30 cellular contexts compared by ENCODE assay signal in genomic region chr2:71595549-71595948, GRCh38.
DNase-seq lines count a peak whose midpoint lies in the region; ATAC-seq and TF ChIP-seq lines count a peak whose summit lies in the region.
"Had no signal": no experiment of that assay in that cellular context is flagged by ENCODE, and none has a peak within 500 bp of the region (broad histone marks: within the 10 kb centered on the region; RNA-seq: fewer than 3 reads in every experiment).

No MANE protein-coding gene starts in this region.

- H4K8ac ChIP-seq in neuronal stem cell (ENCODE audit: low read depth, low read length) (no peak overlapping the region), mesenchymal stem cell (ENCODE audit: low read length) (no peak overlapping the region)

- H2BK5ac ChIP-seq in neuronal stem cell (ENCODE audit: low read length) (no peak overlapping the region), mesenchymal stem cell (ENCODE audit: low read depth, low read length, poor library complexity, severe bottlenecking) (no peak overlapping the region)

- H2BK12ac ChIP-seq in neuronal stem cell (ENCODE audit: low read length): no peak overlapping the region
- no peak overlapping the region for H2BK12ac ChIP-seq in mesenchymal stem cell (ENCODE audit: low read length in 2 of 2)

- H3K79me1 ChIP-seq in neuronal stem cell (ENCODE audit: low read depth, low read length) (no peaks in the 10 kb centered on the region), mesenchymal stem cell (replicated peaks; ENCODE audit: low read length, poor library complexity, severe bottlenecking) (no peaks in the 10 kb centered on the region)

- H3K4me1 ChIP-seq in endodermal cell (ENCODE audit: control insufficient read depth, insufficient read depth, low read length) (peaks cover 3% of the 10 kb centered on the region), neuronal stem cell (ENCODE audit: control insufficient read depth in 2 of 2, insufficient read depth in 1 of 2, low read depth in 1 of 2, low read length in 2 of 2) (peaks cover 12 to 17% of the 10 kb centered on the region in 2 donors), mesenchymal stem cell (ENCODE audit: control insufficient read depth, insufficient read depth, low read depth, low read length) (peaks cover 4% of the 10 kb centered on the region)
- H3K4me1 ChIP-seq: Peyer's patch had no signal

- no peak overlapping the region for H3K9ac ChIP-seq in endodermal cell (ENCODE audit: extremely low read depth, low read length, poor library complexity, severe bottlenecking)
- H3K9ac ChIP-seq in neuronal stem cell (ENCODE audit: low read depth, low read length, poor library complexity): peak overlapping the region; percentile 78
- no peak overlapping the region for H3K9ac ChIP-seq in mesenchymal stem cell (ENCODE audit: low read length)

- ATAC-seq in left ventricle myocardium superior: no peak
- ATAC-seq: CD8-positive, alpha-beta T cell; stimulated activated memory B cell treated with anti-CD40 and anti-IgM and Interleukin-4, amounts not matched to agents 10 μg/mL and 1 μg/mL and 100 μg/mL, for 72 hours; T-cell had no signal

- H3K9me3 Mint-ChIP-seq in endodermal cell: no peaks in the 10 kb centered on the region
- H3K9me3 Mint-ChIP-seq: activated naive CD4-positive, alpha-beta T cell treated with anti-CD3 and anti-CD28 coated beads, Interleukin-2, amount 50 U/mL, for 24 hours; activated T-helper 2 cell treated with anti-CD3 and anti-CD28 coated beads, Interferon-gamma antibody, Interleukin-2, Interleukin-4, amounts not matched to agents 10 μg/mL and 5 μg/mL and 100 μg/mL, durations not matched to agents 14 hours and 24 hours and 36 hours; CD8-positive, alpha-beta T cell; HFFc6; naive B cell; stimulated activated memory B cell treated with anti-CD40 and anti-IgM and Interleukin-4, amounts not matched to agents 10 μg/mL and 1 μg/mL and 100 μg/mL, for 72 hours; T-cell had no signal

- H3K36me3 ChIP-seq in endodermal cell (ENCODE audit: control insufficient read depth, insufficient read depth, low read length): no peaks in the 10 kb centered on the region
- H3K36me3 ChIP-seq in neuronal stem cell (replicated peaks in 1 of 2; ENCODE audit: control insufficient read depth in 2 of 2, insufficient read depth in 2 of 2, low read length in 2 of 2): no peaks in the 10 kb centered on the region
- H3K36me3 ChIP-seq in mesenchymal stem cell (ENCODE audit: control insufficient read depth in 1 of 2, insufficient read depth in 2 of 2, low read depth in 1 of 2, low read length in 2 of 2): peaks cover 0 to 88% of the 10 kb centered on the region in 2 experiments
- H3K36me3 ChIP-seq: Peyer's patch, WERI-Rb-1 had no signal

- peaks cover 3% of the 10 kb centered on the region for H3K4me1 Mint-ChIP-seq in endodermal cell
- H3K4me1 Mint-ChIP-seq: activated naive CD4-positive, alpha-beta T cell treated with anti-CD3 and anti-CD28 coated beads, Interleukin-2, amount 50 U/mL, for 24 hours; naive B cell; stimulated activated memory B cell treated with anti-CD40 and anti-IgM and Interleukin-4, amounts not matched to agents 10 μg/mL and 1 μg/mL and 100 μg/mL, for 72 hours; T-cell had no signal

- H3K23ac ChIP-seq in neuronal stem cell (ENCODE audit: low read depth, low read length, poor library complexity) (no peak overlapping the region), mesenchymal stem cell (ENCODE audit: low read length in 2 of 2) (no peak overlapping the region)

- DNase-seq in Ammon's horn (ENCODE audit: low spot score) (peak; percentile 43), SK-MEL-5 (ENCODE audit: low read depth, low spot score) (peak; percentile 32), endodermal cell (no peak), neuronal stem cell (ENCODE audit: low spot score) (no peak), A172 (ENCODE audit: low spot score) (no peak), left ventricle myocardium superior (no peak), mesenchymal stem cell (no peak), OCI-M2 (lab: John Stamatoyannopoulos, UW; ENCODE audit: unreplicated experiment) (no peak)
- DNase-seq: activated CD4-positive, alpha-beta T cell treated with anti-CD3 and anti-CD28 coated beads for 48 hours; activated CD8-positive, alpha-beta memory T cell treated with anti-CD3 and anti-CD28 coated beads for 24 hours; activated T-cell treated with anti-CD3 and anti-CD28 coated beads for 4 hours; CD8-positive, alpha-beta T cell; DMS 273 treated with DMSO at 0.1 percent for 48 hours; effector memory CD4-positive, alpha-beta T cell; erythroblast; GOT3; HFFc6; KG1; naive B cell; NCI-H1105; NCI-H187 treated with DMSO at 0.1 percent for 48 hours; NCI-H524 treated with DMSO at 0.1 percent for 48 hours; Peyer's patch; SHP77 treated with DMSO at 0.1 percent for 48 hours; T-cell; WERI-Rb-1 had no signal

- H2AK5ac ChIP-seq in neuronal stem cell (ENCODE audit: low read depth, low read length) (peak overlapping the region; percentile 28), mesenchymal stem cell (ENCODE audit: low read length, severe bottlenecking) (no peak overlapping the region)

- H3K27me3 ChIP-seq in endodermal cell (ENCODE audit: control insufficient read depth, insufficient read depth, low read length, poor library complexity, severe bottlenecking): no peaks in the 10 kb centered on the region
- peaks cover 0 to 5% (median 0%) of the 10 kb centered on the region in 3 experiments for H3K27me3 ChIP-seq in neuronal stem cell (ENCODE audit: control insufficient read depth in 3 of 3, insufficient read depth in 3 of 3, low read depth in 1 of 3, low read length in 3 of 3)
- peaks cover 0 to 61% of the 10 kb centered on the region in 2 experiments for H3K27me3 ChIP-seq in mesenchymal stem cell (ENCODE audit: control insufficient read depth in 1 of 2, insufficient read depth in 1 of 2, low read length in 2 of 2)
- H3K27me3 ChIP-seq: Peyer's patch had no signal

- WGBS in endodermal cell (ENCODE audit: insufficient coverage in 1 of 2, insufficient read length in 1 of 2), 2 experiments: 87 to 100% methylated on average over 2 to 8 of the region's 8 CpGs
- no CpG with 5 or more reads among the region's 8 CpGs for WGBS in neuronal stem cell (ENCODE audit: extremely low coverage in 2 of 2, insufficient read length in 2 of 2, insufficient replicate concordance in 1 of 2), 2 donors
- WGBS in mesenchymal stem cell: 82% methylated on average over 6 of the region's 8 CpGs

- H3K27ac ChIP-seq in endodermal cell (ENCODE audit: low read depth, low read length) (peak overlapping the region; percentile 86), neuronal stem cell (replicated peaks; ENCODE audit: low read length) (no peak overlapping the region), mesenchymal stem cell (ENCODE audit: low read length, poor library complexity, severe bottlenecking) (no peak overlapping the region)
- H3K27ac ChIP-seq: coronary artery, Peyer's patch, WERI-Rb-1 had no signal

- peaks cover 3% of the 10 kb centered on the region for H3K27me3 Mint-ChIP-seq in endodermal cell (ENCODE audit: insufficient read depth)

- no peak overlapping the region for H2BK15ac ChIP-seq in neuronal stem cell (ENCODE audit: low read length)
- H2BK15ac ChIP-seq in mesenchymal stem cell (ENCODE audit: low read depth, poor library complexity, severe bottlenecking): no peak overlapping the region

- peak overlapping the region; percentile 66 for H3K18ac ChIP-seq in neuronal stem cell (ENCODE audit: low read length)
- no peak overlapping the region for H3K18ac ChIP-seq in mesenchymal stem cell (ENCODE audit: low read depth in 1 of 2, low read length in 2 of 2)

- H2BK120ac ChIP-seq in neuronal stem cell (ENCODE audit: low read depth, low read length): no peak overlapping the region
- H2BK120ac ChIP-seq in mesenchymal stem cell (ENCODE audit: low read depth, low read length): no peak overlapping the region

- in situ Hi-C loops in SK-MEL-5 (cut with HindIII; ENCODE audit: low pct_unique_long_range_greater_than_20kb, low sequenced_read_pairs): no loop called here

- intact Hi-C loops in left ventricle myocardium superior (cut with micrococcal nuclease): no loop called here

- H2AFZ ChIP-seq in neuronal stem cell (ENCODE audit: low read length) (peak overlapping the region; percentile 95), mesenchymal stem cell (ENCODE audit: low read depth, low read length) (no peak overlapping the region)

- no peak overlapping the region for H3K27ac Mint-ChIP-seq in endodermal cell
- H3K27ac Mint-ChIP-seq: activated naive CD4-positive, alpha-beta T cell treated with anti-CD3 and anti-CD28 coated beads, Interleukin-2, amount 50 U/mL, for 24 hours; activated T-helper 2 cell treated with anti-CD3 and anti-CD28 coated beads, Interferon-gamma antibody, Interleukin-2, Interleukin-4, amounts not matched to agents 10 μg/mL and 5 μg/mL and 100 μg/mL, durations not matched to agents 14 hours and 24 hours and 36 hours; CD8-positive, alpha-beta T cell; HFFc6; naive B cell; stimulated activated memory B cell treated with anti-CD40 and anti-IgM and Interleukin-4, amounts not matched to agents 10 μg/mL and 1 μg/mL and 100 μg/mL, for 72 hours; T-cell had no signal

- H3K14ac ChIP-seq in neuronal stem cell (ENCODE audit: low read length) (peak overlapping the region; percentile 10), mesenchymal stem cell (ENCODE audit: low read length in 2 of 2) (no peak overlapping the region)

- no peak overlapping the region for H3K4me3 Mint-ChIP-seq in endodermal cell
- H3K4me3 Mint-ChIP-seq: activated naive CD4-positive, alpha-beta T cell treated with anti-CD3 and anti-CD28 coated beads, Interleukin-2, amount 50 U/mL, for 24 hours; CD8-positive, alpha-beta T cell; HFFc6; naive B cell; stimulated activated memory B cell treated with anti-CD40 and anti-IgM and Interleukin-4, amounts not matched to agents 10 μg/mL and 1 μg/mL and 100 μg/mL, for 72 hours; T-cell had no signal

- H3K4ac ChIP-seq in neuronal stem cell (ENCODE audit: low read length): no peak overlapping the region
- no peak overlapping the region for H3K4ac ChIP-seq in mesenchymal stem cell (ENCODE audit: low read depth in 1 of 2, low read length in 2 of 2)

- no peak overlapping the region for H4K91ac ChIP-seq in neuronal stem cell (ENCODE audit: low read depth, low read length, poor library complexity)
- no peak overlapping the region for H4K91ac ChIP-seq in mesenchymal stem cell (ENCODE audit: low read length)

- H3K4me3 ChIP-seq in endodermal cell (ENCODE audit: low read length) (no peak overlapping the region), neuronal stem cell (ENCODE audit: low read length in 2 of 2) (no peak overlapping the region), mesenchymal stem cell (ENCODE audit: insufficient read depth in 1 of 2, low read depth in 1 of 2, low read length in 2 of 2) (no peak overlapping the region)
- H3K4me3 ChIP-seq: coronary artery, Peyer's patch had no signal

- TF ChIP-seq CTCF in endodermal cell (conservative IDR thresholded peaks at IDR 0.05): no peak

- H3K9me3 ChIP-seq in endodermal cell (ENCODE audit: control insufficient read depth, low read length) (no peaks in the 10 kb centered on the region), neuronal stem cell (replicated peaks in 1 of 2; ENCODE audit: control insufficient read depth in 2 of 2, insufficient read depth in 1 of 2, low read depth in 1 of 2, low read length in 2 of 2) (no peaks in the 10 kb centered on the region), mesenchymal stem cell (ENCODE audit: control insufficient read depth, low read length) (no peaks in the 10 kb centered on the region)
- H3K9me3 ChIP-seq: Peyer's patch had no signal

- H3K36me3 Mint-ChIP-seq in endodermal cell (ENCODE audit: low read depth): no peaks in the 10 kb centered on the region
- H3K36me3 Mint-ChIP-seq: activated naive CD4-positive, alpha-beta T cell treated with anti-CD3 and anti-CD28 coated beads, Interleukin-2, amount 50 U/mL, for 24 hours; CD8-positive, alpha-beta T cell; naive B cell; stimulated activated memory B cell treated with anti-CD40 and anti-IgM and Interleukin-4, amounts not matched to agents 10 μg/mL and 1 μg/mL and 100 μg/mL, for 72 hours; T-cell had no signal

- H3K4me2 ChIP-seq in neuronal stem cell (ENCODE audit: insufficient read depth, low read length, poor library complexity, severe bottlenecking): no peak overlapping the region
- H3K4me2 ChIP-seq in mesenchymal stem cell (ENCODE audit: low read length, poor library complexity, severe bottlenecking): no peak overlapping the region

Comparison
In these comparisons a context has a peak if more than half of its experiments do, and no peak if none do; other contexts are left out.
1. DNase-seq: peak in Ammon's horn (single experiment) and SK-MEL-5 (single experiment); none in endodermal cell (single experiment), neuronal stem cell (single experiment), A172 (single experiment), left ventricle myocardium superior (single experiment), mesenchymal stem cell (single experiment) and OCI-M2 (single experiment).